1 cellular context compared by ENCODE assay signal in genomic region chr15:44857164-44857710, GRCh38.
TF ChIP-seq lines count a peak whose summit lies in the region.

No MANE protein-coding gene starts in this region.

TF ChIP-seq in K562, 482 proteins besides CTCF, POLR2A, EP300 and RAD21 (continued from another document):
- TF ChIP-seq ARID1B (IDR thresholded peaks at IDR 0.05): peak; percentile 33; the same call in 1 of the 2 replicates
- TF ChIP-seq CBFA2T3 (IDR thresholded peaks at IDR 0.05): peak; percentile 69
